Comparison of ENCODE assay signal across 8 cellular contexts in the genomic region with DNA sequence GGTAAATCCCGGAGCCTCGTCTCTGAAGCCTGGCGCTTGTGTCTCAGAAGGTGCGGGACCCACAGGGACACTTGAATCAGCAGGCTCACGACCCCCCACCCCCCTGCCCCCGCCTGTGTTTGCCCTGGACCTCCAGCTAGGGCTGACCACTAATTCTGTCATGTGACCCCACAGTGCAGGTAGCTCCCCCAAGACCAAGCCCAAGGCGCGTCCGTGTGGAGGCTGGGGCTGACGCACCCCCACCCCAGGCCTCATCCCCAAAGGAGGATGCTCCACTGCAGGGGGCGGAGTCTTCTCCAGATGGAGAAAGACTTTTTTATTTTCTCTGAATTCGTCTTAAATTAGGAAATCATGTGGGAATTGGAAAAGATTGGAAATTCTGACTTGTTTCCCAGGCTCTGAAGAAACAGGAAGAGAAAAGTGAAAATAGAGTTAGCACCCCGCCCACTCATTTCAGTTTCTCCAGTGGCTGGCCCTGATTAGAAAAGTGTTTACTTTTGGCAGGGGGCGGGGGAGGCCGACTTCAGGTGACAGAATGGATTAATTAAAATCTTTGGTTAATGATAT. TPM values are rescaled to one million over a fixed set of nuclear protein-coding genes. Genes with fewer than 3 reads are reported as not detected.
DNase-seq lines count a peak whose midpoint lies in the region; ATAC-seq, FAIRE-seq and TF ChIP-seq lines count a peak whose summit lies in the region.

No MANE protein-coding gene starts in this region.

- no peaks in the 10 kb centered on the region for H3K27me3 ChIP-seq in CD8-positive, alpha-beta memory T cell (ENCODE audit: insufficient read depth, low read length, poor library complexity, severe bottlenecking)
- H3K27me3 ChIP-seq in neutrophil = no peaks in the 10 kb centered on the region

- CTCF ChIA-PET in CD8-positive, alpha-beta memory T cell (lab: Charles Lee) = interaction anchor here (0.8 to 2.6 kb wide), 5 partner anchors 48 to 154 kb away, joined by 3 to 9 read pairs (median 3); a partner anchor contains a TSS

- peaks cover 29 to 45% (median 30%) of the 10 kb centered on the region in 3 donors for H3K4me1 Mint-ChIP-seq in CD8-positive, alpha-beta memory T cell
- peaks cover 34% of the 10 kb centered on the region for H3K4me1 Mint-ChIP-seq in activated naive CD8-positive, alpha-beta T cell (ENCODE audit: low read depth)

- peak in 4 of 5 donors; percentile 31 to 68 (median 38) for DNase-seq in CD8-positive, alpha-beta memory T cell
- DNase-seq in MV-4-11 (lab: John Stamatoyannopoulos, UW) (peak; percentile 28), head of caudate nucleus (peak; percentile 40 to 87 (median 74)), RCC 7860 (ENCODE audit: low spot score) (no peak)
- DNase-seq in effector CD8-positive, alpha-beta T cell (lab: John Stamatoyannopoulos, UW) = no peak

- no peaks in the 10 kb centered on the region for H3K9me3 Mint-ChIP-seq in CD8-positive, alpha-beta memory T cell
- H3K9me3 Mint-ChIP-seq in activated naive CD8-positive, alpha-beta T cell (ENCODE audit: low read depth) = no peaks in the 10 kb centered on the region

- peak overlapping the region; percentile 97 for H3K4me3 ChIP-seq in CD8-positive, alpha-beta memory T cell (ENCODE audit: low read length)
- peak overlapping the region; percentile 85 to 87 for H3K4me3 ChIP-seq in neutrophil (ENCODE audit: low read depth in 1 of 2, low read length in 1 of 2)

- peaks cover 28% of the 10 kb centered on the region for H3K36me3 ChIP-seq in CD8-positive, alpha-beta memory T cell (ENCODE audit: insufficient read depth, low read length)
- peaks cover 30% of the 10 kb centered on the region for H3K36me3 ChIP-seq in neutrophil

- peak overlapping the region; percentile 88 to 97 (median 90) for H3K4me3 Mint-ChIP-seq in CD8-positive, alpha-beta memory T cell
- peak overlapping the region; percentile 87 for H3K4me3 Mint-ChIP-seq in activated naive CD8-positive, alpha-beta T cell

- H3K27ac Mint-ChIP-seq in CD8-positive, alpha-beta memory T cell = peak overlapping the region; percentile 92 to 99 (median 98)
- peak overlapping the region; percentile 87 for H3K27ac Mint-ChIP-seq in activated naive CD8-positive, alpha-beta T cell

- intact Hi-C loops in head of caudate nucleus (cut with DNase I) = loop anchor here (2.0 kb wide), 1 partner anchor 49 kb away; a partner anchor contains a TSS

- no peak for FAIRE-seq in RCC 7860 (lab: Jason Lieb, UNC)

- no peaks in the 10 kb centered on the region for H3K9me3 ChIP-seq in CD8-positive, alpha-beta memory T cell (ENCODE audit: low read length)
- H3K9me3 ChIP-seq in neutrophil = no peaks in the 10 kb centered on the region

- TF ChIP-seq CTCF in neutrophil (IDR thresholded peaks at IDR 0.05) = peak; percentile 17

- peaks cover 22% of the 10 kb centered on the region for H3K4me1 ChIP-seq in CD8-positive, alpha-beta memory T cell (ENCODE audit: insufficient read depth, low read length)
- H3K4me1 ChIP-seq in neutrophil (ENCODE audit: control insufficient read depth in 1 of 2, insufficient read depth in 1 of 2, low read depth in 1 of 2, low read length in 1 of 2) = peaks cover 26 to 29% of the 10 kb centered on the region in 2 experiments

- peak; percentile 22 for ATAC-seq in GM21528 (IDR thresholded peaks at IDR 0.05; ENCODE audit: low FRiP score, unreplicated experiment)

- POLR2A ChIA-PET in CD8-positive, alpha-beta memory T cell (lab: Charles Lee) = interaction anchor here (0.6 to 4.1 kb wide), 15 partner anchors 11 to 885 kb away, joined by 3 to 46 read pairs (median 4); a partner anchor contains a TSS

- H3K36me3 Mint-ChIP-seq in CD8-positive, alpha-beta memory T cell = peaks cover 11 to 38% (median 14%) of the 10 kb centered on the region in 3 donors
- H3K36me3 Mint-ChIP-seq in activated naive CD8-positive, alpha-beta T cell = no peaks in the 10 kb centered on the region

- no peaks in the 10 kb centered on the region for H3K27me3 Mint-ChIP-seq in CD8-positive, alpha-beta memory T cell
- no peaks in the 10 kb centered on the region for H3K27me3 Mint-ChIP-seq in activated naive CD8-positive, alpha-beta T cell

- H3K27ac ChIP-seq in CD8-positive, alpha-beta memory T cell (ENCODE audit: low read depth, low read length) = peak overlapping the region; percentile 97
- H3K27ac ChIP-seq in neutrophil = peak overlapping the region; percentile 99

RNA-seq across cellular contexts. Expression of a gene that starts 1.0 kb away (rescaled TPM):
- 10 to 100 TPM; 87.3 to 89.7 TPM for total RNA-seq in CD8-positive, alpha-beta memory T cell
- polyA plus RNA-seq in CD8-positive, alpha-beta memory T cell = 76.0 TPM

RNA-seq across cellular contexts. Expression of a gene that starts 25.8 kb away (rescaled TPM):
- 100 to 1,000 TPM; 111 to 123 TPM for total RNA-seq in CD8-positive, alpha-beta memory T cell
- 335 TPM for polyA plus RNA-seq in CD8-positive, alpha-beta memory T cell

RNA-seq across cellular contexts. Expression of a gene that starts 48.1 kb away (rescaled TPM):
- total RNA-seq in CD8-positive, alpha-beta memory T cell = 10 to 100 TPM; 46.4 to 53.1 TPM
- polyA plus RNA-seq in CD8-positive, alpha-beta memory T cell = 8.5 TPM

RNA-seq across cellular contexts. Expression of a gene that starts 48.3 kb away (rescaled TPM):
- 10 to 100 TPM; 79.9 to 87.1 TPM for total RNA-seq in CD8-positive, alpha-beta memory T cell
- polyA plus RNA-seq in CD8-positive, alpha-beta memory T cell = 49.5 TPM

RNA-seq across cellular contexts. Expression of a gene that starts 49.7 kb away (rescaled TPM):
- 10 to 100 TPM; 61.6 to 65.5 TPM for total RNA-seq in CD8-positive, alpha-beta memory T cell
- 23.5 TPM for polyA plus RNA-seq in CD8-positive, alpha-beta memory T cell

Comparison
In these comparisons a context has a peak if more than half of its experiments do, and no peak if none do; other contexts are left out.
1. DNase-seq: peak in CD8-positive, alpha-beta memory T cell (4 of 5), MV-4-11 (single experiment) and head of caudate nucleus (42 of 42); none in effector CD8-positive, alpha-beta T cell (single experiment) and RCC 7860 (single experiment).